ENCODE assay signal across 8 cellular contexts in genomic region chr5:140131967-140132409, GRCh38. TPM values are rescaled to one million over a fixed set of nuclear protein-coding genes. Genes with fewer than 3 reads are reported as not detected.
A peak's percentile ranks its signal among the peaks of the same experiment; 100 is the strongest.
DNase-seq lines count a peak whose midpoint lies in the region; ATAC-seq and TF ChIP-seq lines count a peak whose summit lies in the region.

No MANE protein-coding gene starts in this region.

- H2AK9ac ChIP-seq in IMR-90 (replicated peaks; ENCODE audit: low read depth, low read length, poor library complexity), result peak overlapping the region; percentile 29

- peaks cover 25 to 49% (median 35%) of the 10 kb centered on the region in 4 donors for H3K4me1 Mint-ChIP-seq in CD4-positive, alpha-beta memory T cell
- peaks cover 33% of the 10 kb centered on the region for H3K4me1 Mint-ChIP-seq in activated T-cell treated with anti-CD3 and anti-CD28 coated beads, Interleukin-2, amount 50 U/mL, for 72 hours (ENCODE audit: low read depth)
- H3K4me1 Mint-ChIP-seq in Caco-2 (ENCODE audit: low read depth, unreplicated experiment), result no peaks in the 10 kb centered on the region

- peaks cover 27 to 66% of the 10 kb centered on the region in 2 experiments for H3K79me1 ChIP-seq in IMR-90 (ENCODE audit: low read depth in 1 of 2, low read length in 2 of 2)

- H3K36me3 ChIP-seq in CD4-positive, alpha-beta memory T cell (ENCODE audit: insufficient read depth, low read length), result no peaks in the 10 kb centered on the region
- H3K36me3 ChIP-seq in IMR-90 (ENCODE audit: control insufficient read depth, insufficient read depth, low read length) (no peaks in the 10 kb centered on the region), lower lobe of right lung (no peaks in the 10 kb centered on the region), Caco-2 (ENCODE audit: control insufficient read depth, insufficient read depth, low read length) (no peaks in the 10 kb centered on the region)

- H3K9me3 Mint-ChIP-seq in CD4-positive, alpha-beta memory T cell, result no peaks in the 10 kb centered on the region
- H3K9me3 Mint-ChIP-seq in activated T-cell treated with anti-CD3 and anti-CD28 coated beads, Interleukin-2, amount 50 U/mL, for 72 hours, result no peaks in the 10 kb centered on the region
- H3K9me3 Mint-ChIP-seq in Caco-2 (ENCODE audit: unreplicated experiment), result no peaks in the 10 kb centered on the region

- H3K14ac ChIP-seq in IMR-90 (replicated peaks; ENCODE audit: low read depth, low read length), result peak overlapping the region; percentile 77

- POLR2A ChIA-PET in CD4-positive, alpha-beta memory T cell (lab: Charles Lee; ENCODE audit: partially characterized antibody), result interaction anchor here (2.3 to 3.0 kb wide), 2 partner anchors 17 to 25 kb away, joined by 7 to 10 read pairs; partner anchors contain the start of gene PURA
- POLR2A ChIA-PET in IMR-90 (lab: Charles Lee; ENCODE audit: unreplicated experiment) (interaction anchor here (1.1 kb wide), 1 partner anchor 25 kb away, joined by 5 read pairs; no protein-coding TSS in a partner anchor), Caco-2 (lab: Charles Lee) (no interaction called here)

- peak in 1 of 5 donors; percentile 11 for DNase-seq in CD4-positive, alpha-beta memory T cell
- peak; percentile 97 for DNase-seq in IMR-90
- no peak for DNase-seq in activated T-cell treated with anti-CD3 and anti-CD28 coated beads, Interleukin-2, amount 50 U/mL, for 72 hours
- peak; percentile 84 for DNase-seq in lower lobe of right lung
- no peak for DNase-seq in Caco-2
- no peak for DNase-seq in GM19238 (ENCODE audit: insufficient read length, low spot score)
- no peak for DNase-seq in COR-L47 (lab: John Stamatoyannopoulos, UW)

- H3K4me3 ChIP-seq in CD4-positive, alpha-beta memory T cell (ENCODE audit: low read length in 2 of 2), result no peak overlapping the region
- H3K4me3 ChIP-seq in IMR-90 (ENCODE audit: insufficient read depth, low read depth, low read length), result no peak overlapping the region
- no peak overlapping the region for H3K4me3 ChIP-seq in lower lobe of right lung
- no peak overlapping the region for H3K4me3 ChIP-seq in Caco-2 (ENCODE audit: low read depth, low read length)

- H2BK15ac ChIP-seq in IMR-90 (ENCODE audit: low read depth, low read length), result peak overlapping the region; percentile 46; the same call in 2 of the 3 replicates

- dilution Hi-C loops in IMR-90 (cut with HindIII; ENCODE audit: low sequenced_read_pairs, unreplicated experiment), result no loop called here

- in situ Hi-C loops in IMR-90 (cut with MboI; ENCODE audit: low sequenced_read_pairs), result no loop called here

- H2AFZ ChIP-seq in IMR-90 (replicated peaks; ENCODE audit: low read length, poor library complexity), result peak overlapping the region; percentile 68

- TF ChIP-seq RAD21 in IMR-90 (IDR thresholded peaks at IDR 0.05; ENCODE audit: low read length), result no peak

- H3K4ac ChIP-seq in IMR-90 (ENCODE audit: low read depth, low read length), result peak overlapping the region; percentile 77; the same call in 1 of the 2 replicates

- H2BK120ac ChIP-seq in IMR-90 (ENCODE audit: low read depth, low read length), result peak overlapping the region; percentile 73

- no peak overlapping the region for H3K27ac ChIP-seq in CD4-positive, alpha-beta memory T cell (ENCODE audit: low read depth, low read length)
- H3K27ac ChIP-seq in IMR-90 (ENCODE audit: insufficient read depth, low read length), result no peak overlapping the region; the same call in 1 of the 2 replicates
- no peak overlapping the region for H3K27ac ChIP-seq in lower lobe of right lung

- H3K9ac ChIP-seq in IMR-90 (ENCODE audit: low read depth, low read length), result no peak overlapping the region

- no peak for TF ChIP-seq CTCF in IMR-90 (conservative IDR thresholded peaks at IDR 0.05; ENCODE audit: low read depth, low read length)
- TF ChIP-seq CTCF in lower lobe of right lung (IDR thresholded peaks at IDR 0.05), result no peak
- TF ChIP-seq CTCF in Caco-2 (IDR thresholded peaks at IDR 0.05; ENCODE audit: insufficient read depth in 1 of 2, low read depth in 1 of 2, low read length in 1 of 2, severe bottlenecking in 1 of 2, unreplicated experiment in 1 of 2), result no peak

- CTCF ChIA-PET in CD4-positive, alpha-beta memory T cell (lab: Charles Lee; ENCODE audit: partially characterized antibody), result interaction anchor here (0.6 to 4.5 kb wide), 5 partner anchors 10 to 1682 kb away, joined by 3 to 20 read pairs (median 11); no protein-coding TSS in a partner anchor
- CTCF ChIA-PET in IMR-90 (lab: Yijun Ruan, JAX), result interaction anchor here (0.6 to 1.5 kb wide), 4 partner anchors 12 to 17 kb away, joined by 3 to 9 read pairs (median 4); no protein-coding TSS in a partner anchor
- CTCF ChIA-PET in Caco-2 (lab: Charles Lee), result interaction anchor here (0.9 kb wide), 1 partner anchor 356 kb away, joined by 3 read pairs; no protein-coding TSS in a partner anchor

- peak; percentile 98 for ATAC-seq in IMR-90 (ENCODE audit: low read depth)
- ATAC-seq in activated T-cell treated with anti-CD3 and anti-CD28 coated beads, Interleukin-2, amount 50 U/mL, for 72 hours (replicated peaks in 1 of 2), result peak; percentile 76 to 78
- ATAC-seq in lower lobe of right lung, result peak; percentile 93 to 94
- no peak for ATAC-seq in HG02763 (IDR thresholded peaks at IDR 0.05; ENCODE audit: unreplicated experiment)

- no peak overlapping the region for H4K5ac ChIP-seq in IMR-90 (ENCODE audit: low read depth, low read length)

- BruUV-seq in IMR-90 (replicated peaks; lab: Mats Ljungman, UMichigan) (no TSS peak), Caco-2 (replicated peaks; lab: Mats Ljungman, UMichigan) (no TSS peak)

- no peaks in the 10 kb centered on the region for H3K36me3 Mint-ChIP-seq in CD4-positive, alpha-beta memory T cell
- H3K36me3 Mint-ChIP-seq in activated T-cell treated with anti-CD3 and anti-CD28 coated beads, Interleukin-2, amount 50 U/mL, for 72 hours (ENCODE audit: insufficient read depth in 2 of 2), result no peaks in the 10 kb centered on the region
- H3K36me3 Mint-ChIP-seq in Caco-2 (ENCODE audit: insufficient read depth, unreplicated experiment), result no peaks in the 10 kb centered on the region

- peaks cover 21% of the 10 kb centered on the region for H4K20me1 ChIP-seq in IMR-90 (ENCODE audit: insufficient read depth, low read length)

- no peak overlapping the region for H3K18ac ChIP-seq in IMR-90 (ENCODE audit: low read depth, low read length)

- H3K4me3 Mint-ChIP-seq in CD4-positive, alpha-beta memory T cell, result peak overlapping the region in 5 of 8 donors; percentile 5 to 54 (median 25)
- H3K4me3 Mint-ChIP-seq in activated T-cell treated with anti-CD3 and anti-CD28 coated beads, Interleukin-2, amount 50 U/mL, for 72 hours, result peak overlapping the region in 1 of 2 donors; percentile 10
- H3K4me3 Mint-ChIP-seq in Caco-2 (ENCODE audit: unreplicated experiment), result no peak overlapping the region

- no peaks in the 10 kb centered on the region for H3K27me3 Mint-ChIP-seq in CD4-positive, alpha-beta memory T cell
- H3K27me3 Mint-ChIP-seq in activated T-cell treated with anti-CD3 and anti-CD28 coated beads, Interleukin-2, amount 50 U/mL, for 72 hours (ENCODE audit: low read depth), result no peaks in the 10 kb centered on the region
- no peaks in the 10 kb centered on the region for H3K27me3 Mint-ChIP-seq in Caco-2 (ENCODE audit: insufficient read depth, unreplicated experiment)

- H4K8ac ChIP-seq in IMR-90 (ENCODE audit: low read depth in 2 of 2, low read length in 2 of 2), result peak overlapping the region in 1 of 2 experiments; percentile 86; a peak in 2 of 4 replicates

- H2BK5ac ChIP-seq in IMR-90 (ENCODE audit: low read depth, low read length, poor library complexity, severe bottlenecking), result peak overlapping the region; percentile 75

- H3K27ac Mint-ChIP-seq in CD4-positive, alpha-beta memory T cell, result peak overlapping the region in 4 of 7 donors; percentile 32 to 37 (median 36)
- H3K27ac Mint-ChIP-seq in activated T-cell treated with anti-CD3 and anti-CD28 coated beads, Interleukin-2, amount 50 U/mL, for 72 hours, result no peak overlapping the region
- no peak overlapping the region for H3K27ac Mint-ChIP-seq in Caco-2 (ENCODE audit: unreplicated experiment)

- no peak for TF ChIP-seq POLR2A in IMR-90 (IDR thresholded peaks at IDR 0.05; ENCODE audit: low read depth, low read length)

- intact Hi-C loops in CD4-positive, alpha-beta memory T cell (cut with micrococcal nuclease), result loop anchor here (1.0 kb wide), 1 partner anchor 12 kb away; no protein-coding TSS in a partner anchor
- intact Hi-C loops in IMR-90 (cut with micrococcal nuclease), result no loop called here
- intact Hi-C loops in lower lobe of right lung (cut with DNase I), result no loop called here
- intact Hi-C loops in Caco-2 (cut with micrococcal nuclease; ENCODE audit: unreplicated experiment), result no loop called here

- peak overlapping the region; percentile 73; the same call in 1 of the 2 replicates for H3K4me2 ChIP-seq in IMR-90 (ENCODE audit: low read depth, low read length)

- peaks cover 16% of the 10 kb centered on the region for H3K4me1 ChIP-seq in CD4-positive, alpha-beta memory T cell (ENCODE audit: insufficient read depth, low read length)
- peaks cover 16% of the 10 kb centered on the region for H3K4me1 ChIP-seq in IMR-90 (ENCODE audit: control insufficient read depth, insufficient read depth, low read length)
- H3K4me1 ChIP-seq in lower lobe of right lung, result peaks cover 23% of the 10 kb centered on the region
- no peaks in the 10 kb centered on the region for H3K4me1 ChIP-seq in Caco-2

- H3K9me1 ChIP-seq in IMR-90 (ENCODE audit: insufficient read depth, low read length), result peaks cover 28% of the 10 kb centered on the region

- no peaks in the 10 kb centered on the region for H3K9me3 ChIP-seq in CD4-positive, alpha-beta memory T cell (ENCODE audit: control insufficient read depth in 1 of 2, low read length in 2 of 2)
- H3K9me3 ChIP-seq in IMR-90 (ENCODE audit: control insufficient read depth, insufficient read depth, low read length) (no peaks in the 10 kb centered on the region), lower lobe of right lung (no peaks in the 10 kb centered on the region), Caco-2 (no peaks in the 10 kb centered on the region)

- peak overlapping the region; percentile 79 for H2BK20ac ChIP-seq in IMR-90 (ENCODE audit: low read depth, low read length)

- H3K23ac ChIP-seq in IMR-90 (ENCODE audit: low read depth, low read length), result peak overlapping the region; percentile 76

- H3K27me3 ChIP-seq in CD4-positive, alpha-beta memory T cell (ENCODE audit: insufficient read depth, low read length), result no peaks in the 10 kb centered on the region
- no peaks in the 10 kb centered on the region for H3K27me3 ChIP-seq in IMR-90 (ENCODE audit: control insufficient read depth, insufficient read depth, low read length)
- no peaks in the 10 kb centered on the region for H3K27me3 ChIP-seq in lower lobe of right lung (ENCODE audit: low read depth)
- no peaks in the 10 kb centered on the region for H3K27me3 ChIP-seq in Caco-2 (replicated peaks; ENCODE audit: control insufficient read depth, insufficient read depth, low read length)

- H4K91ac ChIP-seq in IMR-90 (ENCODE audit: insufficient read depth, low read depth, low read length), result peak overlapping the region; percentile 13; the same call in 1 of the 2 replicates

- WGBS in IMR-90 (ENCODE audit: extremely low coverage in 2 of 2, insufficient read length in 1 of 2), 2 experiments, result no CpG with 5 or more reads among the region's 3 CpGs

- peak overlapping the region; percentile 72; the same call in 1 of the 2 replicates for H2AK5ac ChIP-seq in IMR-90 (ENCODE audit: low read depth, low read length)

- no peak overlapping the region for H3K56ac ChIP-seq in IMR-90 (ENCODE audit: extremely low read depth, insufficient read depth, low read length)

RNA-seq across cellular contexts. Expression of gene IGIP, which starts 6.3 kb away (rescaled TPM):
- 10 to 100 TPM; 13.7 to 14.9 TPM for total RNA-seq in CD4-positive, alpha-beta memory T cell
- polyA plus RNA-seq in CD4-positive, alpha-beta memory T cell, result under 1 TPM; 0.27 to 0.78 TPM
- total RNA-seq in IMR-90 (2012; rRNA removed), result 5.0 and 6.7 TPM in 2 replicates
- 0.83 and 1.2 TPM in 2 replicates for polyA plus RNA-seq in IMR-90 (2012; rRNA removed)
- 0.16 and 0.32 TPM in 2 replicates for polyA plus RNA-seq in IMR-90 (2012; cell fraction: cytosol; rRNA removed)
- polyA plus RNA-seq in IMR-90 (2012; cell fraction: nucleus; rRNA removed; ENCODE audit: low replicate concordance), result 0.65 and 4.4 TPM in 2 replicates
- total RNA-seq in activated T-cell treated with anti-CD3 and anti-CD28 coated beads, Interleukin-2, amount 50 U/mL, for 72 hours, result 1 to 10 TPM; 5.5 to 6.5 TPM
- 17.7 TPM for total RNA-seq in lower lobe of right lung
- total RNA-seq in Caco-2 (2022), result 3.7 TPM in 2 replicates

RNA-seq across cellular contexts. Expression of gene PURA, which starts 18.1 kb away (rescaled TPM):
- 10 to 100 TPM; 31.2 to 36.2 TPM for total RNA-seq in CD4-positive, alpha-beta memory T cell
- 1 to 10 TPM; 2.5 to 4.7 TPM for polyA plus RNA-seq in CD4-positive, alpha-beta memory T cell
- total RNA-seq in IMR-90 (2012; rRNA removed), result 5.6 and 13.9 TPM in 2 replicates
- 3.8 TPM in 2 replicates for polyA plus RNA-seq in IMR-90 (2012; rRNA removed)
- polyA plus RNA-seq in IMR-90 (2012; cell fraction: cytosol; rRNA removed), result 2.7 and 5.0 TPM in 2 replicates
- 3.0 and 3.1 TPM in 2 replicates for polyA plus RNA-seq in IMR-90 (2012; cell fraction: nucleus; rRNA removed; ENCODE audit: low replicate concordance)
- total RNA-seq in activated T-cell treated with anti-CD3 and anti-CD28 coated beads, Interleukin-2, amount 50 U/mL, for 72 hours, result 10 to 100 TPM; 11.9 to 14.2 TPM
- 32.4 TPM for total RNA-seq in lower lobe of right lung
- total RNA-seq in Caco-2 (2022), result 14.5 and 15.2 TPM in 2 replicates

RNA-seq across cellular contexts. Expression of gene CYSTM1, which starts 43.0 kb away (rescaled TPM):
- 1 to 10 TPM; 5.0 to 6.3 TPM for total RNA-seq in CD4-positive, alpha-beta memory T cell
- polyA plus RNA-seq in CD4-positive, alpha-beta memory T cell, result 10 to 100 TPM; 12.8 to 21.1 TPM
- 6.7 and 7.3 TPM in 2 replicates for total RNA-seq in IMR-90 (2012; rRNA removed)
- 15.0 and 16.3 TPM in 2 replicates for polyA plus RNA-seq in IMR-90 (2012; rRNA removed)
- polyA plus RNA-seq in IMR-90 (2012; cell fraction: cytosol; rRNA removed), result 19.3 and 25.4 TPM in 2 replicates
- 3.4 and 8.3 TPM in 2 replicates for polyA plus RNA-seq in IMR-90 (2012; cell fraction: nucleus; rRNA removed; ENCODE audit: low replicate concordance)
- total RNA-seq in activated T-cell treated with anti-CD3 and anti-CD28 coated beads, Interleukin-2, amount 50 U/mL, for 72 hours, result 10 to 100 TPM; 15.3 to 18.9 TPM
- 80.4 TPM for total RNA-seq in lower lobe of right lung
- 93.5 and 102 TPM in 2 replicates for total RNA-seq in Caco-2 (2022)

Comparison
In these comparisons a context has a peak if more than half of its experiments do, and no peak if none do; other contexts are left out.
1. DNase-seq: peak in IMR-90 (single experiment) and lower lobe of right lung (single experiment); none in activated T-cell treated with anti-CD3 and anti-CD28 coated beads, Interleukin-2, amount 50 U/mL, for 72 hours (0 of 2), Caco-2 (0 of 2), GM19238 (single experiment) and COR-L47 (single experiment).
2. H3K27ac Mint-ChIP-seq: peak in CD4-positive, alpha-beta memory T cell (4 of 7); none in activated T-cell treated with anti-CD3 and anti-CD28 coated beads, Interleukin-2, amount 50 U/mL, for 72 hours (single experiment) and Caco-2 (single experiment).